ENCODE assay signal across 19 cellular contexts in the genomic region with DNA sequence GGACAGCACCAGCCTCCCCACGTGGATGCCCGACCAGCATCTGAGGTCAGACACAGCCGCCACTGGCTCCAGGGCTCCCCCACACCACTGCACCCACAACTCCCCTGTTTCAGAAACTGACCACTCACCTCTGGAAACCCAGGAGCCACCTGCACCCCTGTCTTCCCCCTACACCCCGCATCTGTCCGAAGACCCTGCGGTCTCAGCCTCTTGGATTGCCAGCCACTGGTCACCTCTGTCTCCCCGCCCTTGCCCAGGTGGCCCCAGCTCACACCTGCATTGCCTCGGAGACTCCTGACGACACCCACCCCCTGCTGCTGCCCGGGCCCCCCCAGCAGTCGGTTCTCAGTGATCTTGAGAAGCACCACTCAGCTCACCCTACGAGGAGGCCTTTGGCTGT. TPM values are rescaled to one million over a fixed set of nuclear protein-coding genes. Genes with fewer than 3 reads are reported as not detected.
DNase-seq lines count a peak whose midpoint lies in the region; ATAC-seq and TF ChIP-seq lines count a peak whose summit lies in the region.
"Had no signal": no experiment of that assay in that cellular context is flagged by ENCODE, and none has a peak within 500 bp of the region (broad histone marks: within the 10 kb centered on the region; RNA-seq: fewer than 3 reads in every experiment).

No MANE protein-coding gene starts in this region.

- H3K27me3 Mint-ChIP-seq in activated CD8-positive, alpha-beta T cell treated with anti-CD3 and anti-CD28 coated beads, Interleukin-2, amount 10 ng/mL, durations not matched to agents 7 days and 5 days (ENCODE audit: low read depth), result no peaks in the 10 kb centered on the region
- no peaks in the 10 kb centered on the region for H3K27me3 Mint-ChIP-seq in activated CD8-positive, alpha-beta T cell treated with anti-CD3 and anti-CD28 coated beads for 36 hours
- H3K27me3 Mint-ChIP-seq in natural killer cell (ENCODE audit: low read depth in 2 of 2), result no peaks in the 10 kb centered on the region
- no peaks in the 10 kb centered on the region for H3K27me3 Mint-ChIP-seq in stimulated activated naive B cell treated with anti-CD40 and anti-IgM and Interleukin-4, amounts not matched to agents 10 μg/mL and 1 μg/mL and 100 μg/mL, for 72 hours

- H3K36me3 Mint-ChIP-seq in activated CD8-positive, alpha-beta T cell treated with anti-CD3 and anti-CD28 coated beads, Interleukin-2, amount 10 ng/mL, durations not matched to agents 7 days and 5 days (ENCODE audit: low read depth), result peaks cover 19% of the 10 kb centered on the region
- H3K36me3 Mint-ChIP-seq in activated CD8-positive, alpha-beta T cell treated with anti-CD3 and anti-CD28 coated beads for 36 hours (ENCODE audit: low read depth), result no peaks in the 10 kb centered on the region
- no peaks in the 10 kb centered on the region for H3K36me3 Mint-ChIP-seq in natural killer cell
- H3K36me3 Mint-ChIP-seq in stimulated activated naive B cell treated with anti-CD40 and anti-IgM and Interleukin-4, amounts not matched to agents 10 μg/mL and 1 μg/mL and 100 μg/mL, for 72 hours, result peaks cover 15 to 31% of the 10 kb centered on the region in 2 donors

- no peak overlapping the region for H3K4me3 Mint-ChIP-seq in activated CD8-positive, alpha-beta T cell treated with anti-CD3 and anti-CD28 coated beads, Interleukin-2, amount 10 ng/mL, durations not matched to agents 7 days and 5 days
- H3K4me3 Mint-ChIP-seq in activated CD8-positive, alpha-beta T cell treated with anti-CD3 and anti-CD28 coated beads for 36 hours, result no peak overlapping the region
- no peak overlapping the region for H3K4me3 Mint-ChIP-seq in natural killer cell
- H3K4me3 Mint-ChIP-seq in stimulated activated naive B cell treated with anti-CD40 and anti-IgM and Interleukin-4, amounts not matched to agents 10 μg/mL and 1 μg/mL and 100 μg/mL, for 72 hours, result no peak overlapping the region

- H3K9me3 Mint-ChIP-seq in activated CD8-positive, alpha-beta T cell treated with anti-CD3 and anti-CD28 coated beads, Interleukin-2, amount 10 ng/mL, durations not matched to agents 7 days and 5 days (ENCODE audit: insufficient read depth), result no peaks in the 10 kb centered on the region
- no peaks in the 10 kb centered on the region for H3K9me3 Mint-ChIP-seq in activated CD8-positive, alpha-beta T cell treated with anti-CD3 and anti-CD28 coated beads for 36 hours
- no peaks in the 10 kb centered on the region for H3K9me3 Mint-ChIP-seq in natural killer cell
- no peaks in the 10 kb centered on the region for H3K9me3 Mint-ChIP-seq in stimulated activated naive B cell treated with anti-CD40 and anti-IgM and Interleukin-4, amounts not matched to agents 10 μg/mL and 1 μg/mL and 100 μg/mL, for 72 hours

- no peak for DNase-seq in activated CD8-positive, alpha-beta T cell treated with anti-CD3 and anti-CD28 coated beads, Interleukin-2, amount 10 ng/mL, durations not matched to agents 7 days and 5 days
- DNase-seq in activated CD8-positive, alpha-beta T cell treated with anti-CD3 and anti-CD28 coated beads for 36 hours, result no peak
- DNase-seq in dorsolateral prefrontal cortex (no peak), natural killer cell (no peak)
- DNase-seq in stimulated activated naive B cell treated with anti-CD40 and anti-IgM and Interleukin-4, amounts not matched to agents 10 μg/mL and 1 μg/mL and 100 μg/mL, for 72 hours, result no peak
- DNase-seq in activated T-cell treated with anti-CD3 and anti-CD28 coated beads, Interleukin-2, amount 50 U/mL, for 1 hour, result no peak
- DNase-seq: Calu3, DMS79, MV-4-11, NCI-H1436, NCI-H2081, NCI-H69, PC-3 had no signal

- no peak overlapping the region for H3K4me3 ChIP-seq in dorsolateral prefrontal cortex
- H3K4me3 ChIP-seq: GM12878 had no signal

- intact Hi-C loops in activated CD8-positive, alpha-beta T cell treated with anti-CD3 and anti-CD28 coated beads for 36 hours (cut with micrococcal nuclease), result no loop called here
- intact Hi-C loops in dorsolateral prefrontal cortex (cut with DNase I) (no loop called here), natural killer cell (cut with micrococcal nuclease) (no loop called here)

- no peak for TF ChIP-seq CTCF in activated CD8-positive, alpha-beta T cell treated with anti-CD3 and anti-CD28 coated beads for 36 hours (IDR thresholded peaks at IDR 0.05)
- TF ChIP-seq CTCF in dorsolateral prefrontal cortex (IDR thresholded peaks at IDR 0.05 in 54 of 56, conservative IDR thresholded peaks at IDR 0.05 in 2 of 56; ENCODE audit: low read depth in 1 of 56, partially characterized antibody in 56 of 56), result no peak
- TF ChIP-seq CTCF in natural killer cell (IDR thresholded peaks at IDR 0.05), result no peak

- peak overlapping the region in 53 of 59 donors; percentile 38 to 93 (median 80) for H3K27ac ChIP-seq in dorsolateral prefrontal cortex
- H3K27ac ChIP-seq: 22Rv1, C4-2B had no signal

- CTCF ChIA-PET in activated CD8-positive, alpha-beta T cell treated with anti-CD3 and anti-CD28 coated beads, Interleukin-2, amount 10 ng/mL, durations not matched to agents 7 days and 5 days (lab: Charles Lee), result no interaction called here
- CTCF ChIA-PET in activated CD8-positive, alpha-beta T cell treated with anti-CD3 and anti-CD28 coated beads for 36 hours (lab: Charles Lee), result no interaction called here

- H3K4me1 Mint-ChIP-seq in activated CD8-positive, alpha-beta T cell treated with anti-CD3 and anti-CD28 coated beads, Interleukin-2, amount 10 ng/mL, durations not matched to agents 7 days and 5 days (ENCODE audit: low read depth), result peaks cover 15% of the 10 kb centered on the region
- H3K4me1 Mint-ChIP-seq in activated CD8-positive, alpha-beta T cell treated with anti-CD3 and anti-CD28 coated beads for 36 hours (ENCODE audit: low read depth), result peaks cover 12% of the 10 kb centered on the region
- peaks cover 20 to 57% of the 10 kb centered on the region in 2 donors for H3K4me1 Mint-ChIP-seq in natural killer cell
- peaks cover 14 to 23% of the 10 kb centered on the region in 2 donors for H3K4me1 Mint-ChIP-seq in stimulated activated naive B cell treated with anti-CD40 and anti-IgM and Interleukin-4, amounts not matched to agents 10 μg/mL and 1 μg/mL and 100 μg/mL, for 72 hours

- ATAC-seq in activated CD8-positive, alpha-beta T cell treated with anti-CD3 and anti-CD28 coated beads, Interleukin-2, amount 10 ng/mL, durations not matched to agents 7 days and 5 days, result no peak
- no peak for ATAC-seq in activated CD8-positive, alpha-beta T cell treated with anti-CD3 and anti-CD28 coated beads for 36 hours
- ATAC-seq in natural killer cell, result peak in 2 of 3 donors; percentile 19 to 20
- no peak for ATAC-seq in stimulated activated naive B cell treated with anti-CD40 and anti-IgM and Interleukin-4, amounts not matched to agents 10 μg/mL and 1 μg/mL and 100 μg/mL, for 72 hours (replicated peaks)
- ATAC-seq in HG03175 (IDR thresholded peaks at IDR 0.05; ENCODE audit: unreplicated experiment), result no peak
- ATAC-seq in GM18517 (IDR thresholded peaks at IDR 0.05; ENCODE audit: unreplicated experiment), result no peak
- ATAC-seq: HCT116, PC-3 had no signal

- peak overlapping the region; percentile 43 for H3K27ac Mint-ChIP-seq in activated CD8-positive, alpha-beta T cell treated with anti-CD3 and anti-CD28 coated beads, Interleukin-2, amount 10 ng/mL, durations not matched to agents 7 days and 5 days
- no peak overlapping the region for H3K27ac Mint-ChIP-seq in activated CD8-positive, alpha-beta T cell treated with anti-CD3 and anti-CD28 coated beads for 36 hours
- peak overlapping the region; percentile 81 to 92 for H3K27ac Mint-ChIP-seq in natural killer cell
- peak overlapping the region; percentile 81 for H3K27ac Mint-ChIP-seq in stimulated activated naive B cell treated with anti-CD40 and anti-IgM and Interleukin-4, amounts not matched to agents 10 μg/mL and 1 μg/mL and 100 μg/mL, for 72 hours

- H3K27me3 ChIP-seq in dorsolateral prefrontal cortex, result no peaks in the 10 kb centered on the region

- POLR2A ChIA-PET in activated CD8-positive, alpha-beta T cell treated with anti-CD3 and anti-CD28 coated beads, Interleukin-2, amount 10 ng/mL, durations not matched to agents 7 days and 5 days (lab: Charles Lee), result interaction anchor here (1.4 kb wide), 1 partner anchor 12 kb away, joined by 6 read pairs; no protein-coding TSS in a partner anchor
- POLR2A ChIA-PET in activated CD8-positive, alpha-beta T cell treated with anti-CD3 and anti-CD28 coated beads for 36 hours (lab: Charles Lee), result interaction anchor here (1.2 to 1.3 kb wide), 2 partner anchors 13 to 19 kb away, joined by 3 to 4 read pairs; no protein-coding TSS in a partner anchor

RNA-seq across cellular contexts. Expression of a gene that starts 21.3 kb away (rescaled TPM):
- 10 to 100 TPM; 15.6 to 17.2 TPM for total RNA-seq in activated CD8-positive, alpha-beta T cell treated with anti-CD3 and anti-CD28 coated beads, Interleukin-2, amount 10 ng/mL, durations not matched to agents 7 days and 5 days
- total RNA-seq in activated CD8-positive, alpha-beta T cell treated with anti-CD3 and anti-CD28 coated beads for 36 hours, result 10 to 100 TPM; 16.5 to 16.8 TPM
- 10 to 100 TPM; 19.7 to 55.4 (median 34.0) TPM for total RNA-seq in dorsolateral prefrontal cortex
- 10 to 100 TPM in 2 of 3 donors, 1 to 10 TPM in 1; 6.3 to 14.7 (median 10.1) TPM for total RNA-seq in natural killer cell

RNA-seq across cellular contexts. Expression of a gene that starts 32.2 kb away (rescaled TPM):
- 100 to 1,000 TPM; 343 to 360 TPM for total RNA-seq in activated CD8-positive, alpha-beta T cell treated with anti-CD3 and anti-CD28 coated beads, Interleukin-2, amount 10 ng/mL, durations not matched to agents 7 days and 5 days
- total RNA-seq in activated CD8-positive, alpha-beta T cell treated with anti-CD3 and anti-CD28 coated beads for 36 hours, result 100 to 1,000 TPM; 290 to 299 TPM
- total RNA-seq in dorsolateral prefrontal cortex, result 100 to 1,000 TPM in 119 of 120 experiments, 10 to 100 TPM in 1; 82.3 to 377 (median 285) TPM
- 100 to 1,000 TPM; 387 to 749 (median 430) TPM for total RNA-seq in natural killer cell

Comparison
In these comparisons a context has a peak if more than half of its experiments do, and no peak if none do; other contexts are left out.
1. ATAC-seq: peak in natural killer cell (2 of 3); none in activated CD8-positive, alpha-beta T cell treated with anti-CD3 and anti-CD28 coated beads, Interleukin-2, amount 10 ng/mL, durations not matched to agents 7 days and 5 days (single experiment), activated CD8-positive, alpha-beta T cell treated with anti-CD3 and anti-CD28 coated beads for 36 hours (single experiment), stimulated activated naive B cell treated with anti-CD40 and anti-IgM and Interleukin-4, amounts not matched to agents 10 μg/mL and 1 μg/mL and 100 μg/mL, for 72 hours (0 of 2), HG03175 (single experiment) and GM18517 (single experiment).